In the genomic region with DNA sequence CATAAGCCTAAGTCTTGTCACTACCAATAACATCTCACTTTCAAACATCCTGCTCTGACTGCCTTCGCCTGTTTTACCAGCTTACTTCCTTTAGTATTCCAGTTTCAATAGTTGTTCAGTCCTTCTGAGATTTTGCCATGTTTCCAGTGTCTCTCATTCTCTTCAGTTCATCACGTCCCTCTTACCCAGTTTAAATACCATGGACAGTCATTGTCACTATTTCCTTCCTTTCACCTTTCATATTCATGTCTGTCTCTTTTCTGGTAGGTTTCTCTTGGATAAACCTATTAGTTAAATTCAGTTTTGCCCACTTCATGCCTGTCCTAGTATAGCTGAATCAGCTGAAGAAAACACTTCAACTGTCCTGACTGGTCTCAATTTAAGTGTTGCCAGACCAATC, we compare ENCODE assay signal across 1 cellular context.
TF ChIP-seq lines count a peak whose summit lies in the region.

No MANE protein-coding gene starts in this region.

TF ChIP-seq in HepG2, 621 proteins besides CTCF, POLR2A, EP300 and RAD21:
- TF ChIP-seq, protein P1, sequence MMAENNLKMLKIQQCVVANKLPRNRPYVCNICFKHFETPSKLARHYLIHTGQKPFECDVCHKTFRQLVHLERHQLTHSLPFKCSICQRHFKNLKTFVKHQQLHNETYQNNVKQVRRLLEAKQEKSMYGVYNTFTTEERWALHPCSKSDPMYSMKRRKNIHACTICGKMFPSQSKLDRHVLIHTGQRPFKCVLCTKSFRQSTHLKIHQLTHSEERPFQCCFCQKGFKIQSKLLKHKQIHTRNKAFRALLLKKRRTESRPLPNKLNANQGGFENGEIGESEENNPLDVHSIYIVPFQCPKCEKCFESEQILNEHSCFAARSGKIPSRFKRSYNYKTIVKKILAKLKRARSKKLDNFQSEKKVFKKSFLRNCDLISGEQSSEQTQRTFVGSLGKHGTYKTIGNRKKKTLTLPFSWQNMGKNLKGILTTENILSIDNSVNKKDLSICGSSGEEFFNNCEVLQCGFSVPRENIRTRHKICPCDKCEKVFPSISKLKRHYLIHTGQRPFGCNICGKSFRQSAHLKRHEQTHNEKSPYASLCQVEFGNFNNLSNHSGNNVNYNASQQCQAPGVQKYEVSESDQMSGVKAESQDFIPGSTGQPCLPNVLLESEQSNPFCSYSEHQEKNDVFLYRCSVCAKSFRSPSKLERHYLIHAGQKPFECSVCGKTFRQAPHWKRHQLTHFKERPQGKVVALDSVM (CRISPR knock-in tag; IDR thresholded peaks at IDR 0.05), result no peak
- TF ChIP-seq ZNF276 (CRISPR knock-in tag; IDR thresholded peaks at IDR 0.05; ENCODE audit: low read depth) (no peak), ZNF326 (CRISPR knock-in tag; IDR thresholded peaks at IDR 0.05; ENCODE audit: borderline replicate concordance) (no peak), ZSCAN9 (CRISPR knock-in tag; IDR thresholded peaks at IDR 0.05; ENCODE audit: borderline replicate concordance) (no peak), ZNF253 (CRISPR knock-in tag; IDR thresholded peaks at IDR 0.05; ENCODE audit: borderline replicate concordance) (no peak)
